ENCODE assay signal across 21 cellular contexts in genomic region chr9:8751531-8751930, GRCh38.
DNase-seq lines count a peak whose midpoint lies in the region; ATAC-seq, FAIRE-seq and TF ChIP-seq lines count a peak whose summit lies in the region.
"Had no signal": no experiment of that assay in that cellular context is flagged by ENCODE, and none has a peak within 500 bp of the region (broad histone marks: within the 10 kb centered on the region; RNA-seq: fewer than 3 reads in every experiment).

No MANE protein-coding gene starts in this region.

- peaks cover 2% of the 10 kb centered on the region; the same call in 1 of the 3 replicates for H3K9me3 Mint-ChIP-seq in GM23338
- H3K9me3 Mint-ChIP-seq in astrocyte (ENCODE audit: unreplicated experiment) = no peaks in the 10 kb centered on the region
- H3K9me3 Mint-ChIP-seq in neural progenitor cell = peaks cover 6% of the 10 kb centered on the region

- no peak overlapping the region for H3K4me3 Mint-ChIP-seq in GM23338
- H3K4me3 Mint-ChIP-seq in astrocyte (ENCODE audit: unreplicated experiment) = no peak overlapping the region
- peak overlapping the region; percentile 44 for H3K4me3 Mint-ChIP-seq in neural progenitor cell
- H3K4me3 Mint-ChIP-seq: CD4-positive, alpha-beta memory T cell had no signal

- H3F3A ChIP-seq in GM23338 (replicated peaks; ENCODE audit: low read depth) (no peaks in the 10 kb centered on the region; the same call in 1 of the 2 replicates), neural progenitor cell (ENCODE audit: low read depth) (peaks cover 42% of the 10 kb centered on the region)

- peaks cover 3% of the 10 kb centered on the region; the same call in 2 of the 3 replicates for H3K36me3 Mint-ChIP-seq in GM23338 (ENCODE audit: low read depth)
- no peaks in the 10 kb centered on the region for H3K36me3 Mint-ChIP-seq in astrocyte (ENCODE audit: low read depth, unreplicated experiment)
- H3K36me3 Mint-ChIP-seq in neural progenitor cell = peaks cover 14% of the 10 kb centered on the region
- H3K36me3 Mint-ChIP-seq: CD4-positive, alpha-beta memory T cell had no signal

- H3K9ac ChIP-seq in astrocyte (ENCODE audit: low read length) (no peak overlapping the region), neural progenitor cell (no peak overlapping the region)
- H3K9ac ChIP-seq: GM23248 had no signal

- no peaks in the 10 kb centered on the region for H3K27me3 ChIP-seq in GM23338 (ENCODE audit: insufficient read depth)
- no peaks in the 10 kb centered on the region for H3K27me3 ChIP-seq in astrocyte (ENCODE audit: insufficient read depth, low read length)
- H3K27me3 ChIP-seq in neural progenitor cell = no peaks in the 10 kb centered on the region
- H3K27me3 ChIP-seq in thyroid gland = no peaks in the 10 kb centered on the region
- no peaks in the 10 kb centered on the region for H3K27me3 ChIP-seq in right cardiac atrium (ENCODE audit: control insufficient read depth, insufficient read depth)

- 44 to 64% methylated on average over 1 of the region's 1 CpG for WGBS in thyroid gland, 2 donors
- WGBS in right cardiac atrium = 62% methylated on average over 1 of the region's 1 CpG

- no peak for TF ChIP-seq POLR2A in thyroid gland (IDR thresholded peaks at IDR 0.05)

- H3K4me2 ChIP-seq in GM23338 (0 out of 2 replicates have a peak overlapping the region, but pooled peaks have one; percentile 16), astrocyte (ENCODE audit: low read length) (no peak overlapping the region), neural progenitor cell (peak overlapping the region; percentile 64)

- H4K20me1 ChIP-seq in GM23338 (replicated peaks; ENCODE audit: insufficient read depth) (no peaks in the 10 kb centered on the region), astrocyte (ENCODE audit: insufficient read depth, low read length) (no peaks in the 10 kb centered on the region), neural progenitor cell (ENCODE audit: low read depth) (peaks cover 4% of the 10 kb centered on the region)

- TF ChIP-seq CTCF in GM23338 (conservative IDR thresholded peaks at IDR 0.05; ENCODE audit: low read depth in 2 of 2) = no peak
- TF ChIP-seq CTCF in astrocyte (IDR thresholded peaks at IDR 0.05; ENCODE audit: insufficient read depth, low read depth, low read length) = no peak
- TF ChIP-seq CTCF in fibroblast of the aortic adventitia (IDR thresholded peaks at IDR 0.05; ENCODE audit: insufficient read depth, low read length) = no peak
- no peak for TF ChIP-seq CTCF in neural progenitor cell (IDR thresholded peaks at IDR 0.05)
- no peak for TF ChIP-seq CTCF in thyroid gland (IDR thresholded peaks at IDR 0.05)

- peaks cover 28% of the 10 kb centered on the region for H3K4me1 ChIP-seq in GM23338 (ENCODE audit: insufficient read depth)
- no peaks in the 10 kb centered on the region for H3K4me1 ChIP-seq in astrocyte (ENCODE audit: insufficient read depth, low read length)
- H3K4me1 ChIP-seq in neural progenitor cell = peaks cover 37% of the 10 kb centered on the region
- no peaks in the 10 kb centered on the region for H3K4me1 ChIP-seq in thyroid gland
- H3K4me1 ChIP-seq in right cardiac atrium (ENCODE audit: control insufficient read depth, insufficient read depth, low read length) = no peaks in the 10 kb centered on the region

- H3K27me3 Mint-ChIP-seq in GM23338 (ENCODE audit: insufficient read depth, low read depth, poor library complexity) (peaks cover 3% of the 10 kb centered on the region), astrocyte (ENCODE audit: low read depth, unreplicated experiment) (no peaks in the 10 kb centered on the region), neural progenitor cell (ENCODE audit: insufficient read depth, low read depth) (peaks cover 3% of the 10 kb centered on the region)

- 0 out of 2 replicates have a peak overlapping the region, but pooled peaks have one; percentile 33 for H3K27ac Mint-ChIP-seq in GM23338
- H3K27ac Mint-ChIP-seq in astrocyte (ENCODE audit: unreplicated experiment) = peak overlapping the region; percentile 64
- peak overlapping the region; percentile 67 for H3K27ac Mint-ChIP-seq in neural progenitor cell
- H3K27ac Mint-ChIP-seq: CD4-positive, alpha-beta memory T cell had no signal

- H3K4me1 Mint-ChIP-seq in GM23338 (peaks cover 32% of the 10 kb centered on the region), astrocyte (ENCODE audit: low read depth, unreplicated experiment) (peaks cover 23% of the 10 kb centered on the region), neural progenitor cell (peaks cover 39% of the 10 kb centered on the region)
- H3K4me1 Mint-ChIP-seq: CD4-positive, alpha-beta memory T cell had no signal

- H3K4me3 ChIP-seq in GM23338 = no peak overlapping the region
- H3K4me3 ChIP-seq in astrocyte (ENCODE audit: insufficient read depth, low read depth, low read length) = no peak overlapping the region
- H3K4me3 ChIP-seq in fibroblast of the aortic adventitia (ENCODE audit: low read depth, low read length) = no peak overlapping the region
- no peak overlapping the region for H3K4me3 ChIP-seq in neural progenitor cell
- H3K4me3 ChIP-seq in thyroid gland (replicated peaks in 1 of 3) = no peak overlapping the region
- no peak overlapping the region for H3K4me3 ChIP-seq in right cardiac atrium (ENCODE audit: low read length)
- H3K4me3 ChIP-seq: GM23248 had no signal

- H3K9me2 ChIP-seq in GM23338 (ENCODE audit: insufficient read depth) = 0 out of 2 replicates have a peak, but pooled peaks cover 4% of the 10 kb centered on the region

- H2AFZ ChIP-seq in GM23338 = no peak overlapping the region
- no peak overlapping the region for H2AFZ ChIP-seq in astrocyte (ENCODE audit: low read depth, low read length)
- H2AFZ ChIP-seq in neural progenitor cell (replicated peaks) = no peak overlapping the region
- H2AFZ ChIP-seq: GM23248 had no signal

- ATAC-seq in GM23338 (no peak), right cardiac atrium (no peak)
- ATAC-seq: HepG2 had no signal

- H3K79me2 ChIP-seq in GM23338 (replicated peaks; ENCODE audit: insufficient read depth) (peaks cover 15% of the 10 kb centered on the region), astrocyte (ENCODE audit: insufficient read depth, low read length) (no peaks in the 10 kb centered on the region), neural progenitor cell (ENCODE audit: low read depth) (peaks cover 53% of the 10 kb centered on the region)

- DNase-seq in GM23338 (ENCODE audit: low spot score) (peak; percentile 16), astrocyte (ENCODE audit: low read depth) (no peak), fibroblast of the aortic adventitia (ENCODE audit: low read depth) (peak; percentile 52), neural progenitor cell (ENCODE audit: low spot score) (peak; percentile 13), thyroid gland (no peak), SW 1271 (lab: John Stamatoyannopoulos, UW) (no peak), dedifferentiated amniotic fluid mesenchymal stem cell (ENCODE audit: extremely low spot score) (no peak), right cardiac atrium (no peak)
- DNase-seq: 8988T; CD4-positive, alpha-beta memory T cell; GM23248; KBM-7; MV-4-11; NCI-H187 treated with DMSO at 0.1 percent for 48 hours; NCI-H510A treated with DMSO at 0.1 percent for 48 hours; NCI-H774; Right ventricle myocardium superior had no signal

- intact Hi-C loops in thyroid gland (cut with DNase I) (no loop called here), right cardiac atrium (cut with DNase I) (no loop called here)

- H3K27ac ChIP-seq in GM23338 (ENCODE audit: low read depth) (peak overlapping the region; percentile 86), astrocyte (ENCODE audit: low read depth, low read length) (no peak overlapping the region), neural progenitor cell (peak overlapping the region; percentile 79), thyroid gland (no peak overlapping the region), right cardiac atrium (ENCODE audit: low read length) (no peak overlapping the region)
- H3K27ac ChIP-seq: GM23248 had no signal

- no peaks in the 10 kb centered on the region for H3K9me3 ChIP-seq in astrocyte (ENCODE audit: insufficient read depth, low read depth, low read length)
- H3K9me3 ChIP-seq in neural progenitor cell (ENCODE audit: low read depth) = no peaks in the 10 kb centered on the region
- no peaks in the 10 kb centered on the region for H3K9me3 ChIP-seq in thyroid gland
- H3K9me3 ChIP-seq in right cardiac atrium (ENCODE audit: control insufficient read depth, low read length) = no peaks in the 10 kb centered on the region

- FAIRE-seq in astrocyte (lab: Jason Lieb, UNC) = no peak
- FAIRE-seq: GM12891, GM19239, HepG2, RCC 7860 had no signal

- H3K36me3 ChIP-seq in GM23338 (ENCODE audit: insufficient read depth) = no peaks in the 10 kb centered on the region
- H3K36me3 ChIP-seq in astrocyte (ENCODE audit: insufficient read depth, low read length) = no peaks in the 10 kb centered on the region
- H3K36me3 ChIP-seq in neural progenitor cell = no peaks in the 10 kb centered on the region
- H3K36me3 ChIP-seq in thyroid gland = no peaks in the 10 kb centered on the region

Comparison
In these comparisons a context has a peak if more than half of its experiments do, and no peak if none do; other contexts are left out.
1. DNase-seq: peak in GM23338 (single experiment), fibroblast of the aortic adventitia (single experiment) and neural progenitor cell (single experiment); none in astrocyte (single experiment), thyroid gland (0 of 2), SW 1271 (0 of 2), dedifferentiated amniotic fluid mesenchymal stem cell (single experiment) and right cardiac atrium (0 of 3).
2. H3K27ac ChIP-seq: peak in GM23338 (single experiment) and neural progenitor cell (single experiment); none in astrocyte (single experiment), thyroid gland (0 of 3) and right cardiac atrium (single experiment).
3. Peak in every context shown above with its lines, with median percentiles within 50 percentile points of each other: H3K27ac Mint-ChIP-seq.